Comparison of ENCODE assay signal across 39 cellular contexts in genomic region chr2:207372483-207372882, GRCh38.
"Had no signal": no experiment of that assay in that cellular context is flagged by ENCODE, and none has a peak within 500 bp of the region (broad histone marks: within the 10 kb centered on the region; RNA-seq: fewer than 3 reads in every experiment).

No MANE protein-coding gene starts in this region.

- H3K4me1 Mint-ChIP-seq: activated naive CD4-positive, alpha-beta T cell treated with anti-CD3 and anti-CD28 coated beads, Interleukin-2, amount 10 ng/mL, durations not matched to agents 7 days and 5 days; activated naive CD4-positive, alpha-beta T cell treated with anti-CD3 and anti-CD28 coated beads, Interleukin-2, amount 50 U/mL, for 24 hours; activated naive CD8-positive, alpha-beta T cell treated with anti-CD3 and anti-CD28 coated beads for 36 hours; activated naive CD8-positive, alpha-beta T cell treated with anti-CD3 and anti-CD28 coated beads, Interleukin-2, amount 10 ng/mL, durations not matched to agents 7 days and 5 days; activated naive CD8-positive, alpha-beta T cell treated with anti-CD3 and anti-CD28 coated beads, Interleukin-2, amount 50 U/mL, for 24 hours; activated T-helper 17 cell treated with anti-CD3 and anti-CD28 coated beads, Interleukin-2, amount 50 U/mL, for 72 hours; central memory CD8-positive, alpha-beta T cell had no signal

- H3K36me3 ChIP-seq: adrenal gland, ascending aorta, brain microvascular endothelial cell, breast epithelium, cardiac muscle cell had no signal

- H3K4me3 ChIP-seq: adrenal gland, ascending aorta, body of pancreas, breast epithelium, cardiac muscle cell had no signal

- H3K27me3 Mint-ChIP-seq: activated naive CD4-positive, alpha-beta T cell treated with anti-CD3 and anti-CD28 coated beads, Interleukin-2, amount 10 ng/mL, durations not matched to agents 7 days and 5 days; activated naive CD4-positive, alpha-beta T cell treated with anti-CD3 and anti-CD28 coated beads, Interleukin-2, amount 50 U/mL, for 24 hours; activated naive CD8-positive, alpha-beta T cell; activated naive CD8-positive, alpha-beta T cell treated with anti-CD3 and anti-CD28 coated beads for 36 hours; activated naive CD8-positive, alpha-beta T cell treated with anti-CD3 and anti-CD28 coated beads, Interleukin-2, amount 50 U/mL, for 24 hours; activated T-cell treated with anti-CD3 and anti-CD28 coated beads, Interleukin-2, amount 50 U/mL, for 24 hours; central memory CD8-positive, alpha-beta T cell had no signal

- ATAC-seq: activated naive CD4-positive, alpha-beta T cell treated with anti-CD3 and anti-CD28 coated beads, Interleukin-2, amount 50 U/mL, for 72 hours; activated naive CD8-positive, alpha-beta T cell treated with anti-CD3 and anti-CD28 coated beads, Interleukin-2, amount 50 U/mL, for 24 hours; activated T-cell treated with anti-CD3 and anti-CD28 coated beads, Interleukin-2, amount 50 U/mL, for 4 hours; activated T-cell treated with anti-CD3 and anti-CD28 coated beads, Interleukin-2, amount 50 U/mL, for 72 hours; activated T-helper 17 cell treated with anti-CD3 and anti-CD28 coated beads, Interleukin-2, amount 50 U/mL, for 72 hours; body of pancreas had no signal

- H3K9me3 ChIP-seq: ascending aorta, body of pancreas had no signal

- DNase-seq: activated effector memory CD4-positive, alpha-beta T cell treated with anti-CD3 and anti-CD28 coated beads, Interleukin-2, amount 50 U/mL, for 16 hours; activated effector memory CD4-positive, alpha-beta T cell treated with Interleukin-2 at 50 U/mL for 16 hours; activated gamma-delta T cell; activated gamma-delta T cell treated with Interleukin-2 at 50 U/mL for 16 hours; activated naive CD4-positive, alpha-beta T cell; activated naive CD4-positive, alpha-beta T cell treated with anti-CD3 and anti-CD28 coated beads for 36 hours; activated naive CD4-positive, alpha-beta T cell treated with anti-CD3 and anti-CD28 coated beads, Interleukin-2, amount 10 ng/mL, durations not matched to agents 7 days and 5 days; activated naive CD4-positive, alpha-beta T cell treated with anti-CD3 and anti-CD28 coated beads, Interleukin-2, amount 50 U/mL, for 16 hours; activated naive CD4-positive, alpha-beta T cell treated with Interleukin-2 at 50 U/mL for 16 hours; activated naive CD8-positive, alpha-beta T cell treated with anti-CD3 and anti-CD28 coated beads for 36 hours; activated naive CD8-positive, alpha-beta T cell treated with anti-CD3 and anti-CD28 coated beads, Interleukin-2, amount 10 ng/mL, durations not matched to agents 7 days and 5 days; activated naive CD8-positive, alpha-beta T cell treated with anti-CD3 and anti-CD28 coated beads, Interleukin-2, amount 50 U/mL, for 24 hours; activated T-cell treated with anti-CD3 and anti-CD28 coated beads, Interleukin-2, amount 50 U/mL, for 1 hour; activated T-cell treated with anti-CD3 and anti-CD28 coated beads, Interleukin-2, amount 50 U/mL, for 24 hours; activated T-cell treated with anti-CD3 and anti-CD28 coated beads, Interleukin-2, amount 50 U/mL, for 4 hours; activated T-cell treated with anti-CD3 and anti-CD28 coated beads, Interleukin-2, amount 50 U/mL, for 48 hours; activated T-cell treated with anti-CD3 and anti-CD28 coated beads, Interleukin-2, amount 50 U/mL, for 72 hours; adrenal gland; amniotic stem cell; amygdala; anterior cingulate cortex; aorta; body of pancreas; brain microvascular endothelial cell; caudate nucleus; central memory CD4-positive, alpha-beta T cell; cerebellar nuclear complex had no signal

- FAIRE-seq: bronchial epithelial cell had no signal

- H3K4me3 Mint-ChIP-seq: activated naive CD4-positive, alpha-beta T cell treated with anti-CD3 and anti-CD28 coated beads for 36 hours; activated naive CD4-positive, alpha-beta T cell treated with anti-CD3 and anti-CD28 coated beads, Interleukin-2, amount 10 ng/mL, durations not matched to agents 7 days and 5 days; activated naive CD4-positive, alpha-beta T cell treated with anti-CD3 and anti-CD28 coated beads, Interleukin-2, amount 50 U/mL, for 24 hours; activated naive CD8-positive, alpha-beta T cell; activated naive CD8-positive, alpha-beta T cell treated with anti-CD3 and anti-CD28 coated beads for 36 hours; activated naive CD8-positive, alpha-beta T cell treated with anti-CD3 and anti-CD28 coated beads, Interleukin-2, amount 10 ng/mL, durations not matched to agents 7 days and 5 days; activated naive CD8-positive, alpha-beta T cell treated with anti-CD3 and anti-CD28 coated beads, Interleukin-2, amount 50 U/mL, for 24 hours; activated T-cell treated with anti-CD3 and anti-CD28 coated beads, Interleukin-2, amount 50 U/mL, for 24 hours; activated T-cell treated with anti-CD3 and anti-CD28 coated beads, Interleukin-2, amount 50 U/mL, for 4 hours; activated T-cell treated with anti-CD3 and anti-CD28 coated beads, Interleukin-2, amount 50 U/mL, for 72 hours; activated T-helper 1 cell treated with anti-CD3 and anti-CD28 coated beads, Interleukin-12 subunit alpha, Interleukin-12 subunit beta, Interleukin-2, Interleukin-4 antibody, amounts not matched to agents 30 ng/mL and 10 ng/mL and 1 ng/mL, durations not matched to agents 14 hours and 24 hours and 36 hours; activated T-helper 17 cell treated with anti-CD3 and anti-CD28 coated beads, Interleukin-2, amount 50 U/mL, for 72 hours; brain; central memory CD8-positive, alpha-beta T cell had no signal

- H3K4me1 ChIP-seq: adrenal gland, ascending aorta, body of pancreas, breast epithelium had no signal

- H3K27ac ChIP-seq: adrenal gland, ascending aorta, body of pancreas, brain microvascular endothelial cell, breast epithelium, cardiac muscle cell had no signal

- H3K27ac Mint-ChIP-seq: activated naive CD4-positive, alpha-beta T cell treated with anti-CD3 and anti-CD28 coated beads for 36 hours; activated naive CD4-positive, alpha-beta T cell treated with anti-CD3 and anti-CD28 coated beads, Interleukin-2, amount 10 ng/mL, durations not matched to agents 7 days and 5 days; activated naive CD4-positive, alpha-beta T cell treated with anti-CD3 and anti-CD28 coated beads, Interleukin-2, amount 50 U/mL, for 24 hours; activated naive CD4-positive, alpha-beta T cell treated with anti-CD3 and anti-CD28 coated beads, Interleukin-2, amount 50 U/mL, for 72 hours; activated naive CD8-positive, alpha-beta T cell; activated naive CD8-positive, alpha-beta T cell treated with anti-CD3 and anti-CD28 coated beads for 36 hours; activated naive CD8-positive, alpha-beta T cell treated with anti-CD3 and anti-CD28 coated beads, Interleukin-2, amount 10 ng/mL, durations not matched to agents 7 days and 5 days; activated naive CD8-positive, alpha-beta T cell treated with anti-CD3 and anti-CD28 coated beads, Interleukin-2, amount 50 U/mL, for 24 hours; activated T-cell treated with anti-CD3 and anti-CD28 coated beads, Interleukin-2, amount 50 U/mL, for 24 hours; activated T-cell treated with anti-CD3 and anti-CD28 coated beads, Interleukin-2, amount 50 U/mL, for 72 hours; activated T-helper 1 cell treated with anti-CD3 and anti-CD28 coated beads, Interleukin-12 subunit alpha, Interleukin-12 subunit beta, Interleukin-2, Interleukin-4 antibody, amounts not matched to agents 30 ng/mL and 10 ng/mL and 1 ng/mL, durations not matched to agents 14 hours and 24 hours and 36 hours; activated T-helper 17 cell treated with anti-CD3 and anti-CD28 coated beads, Interleukin-2, amount 50 U/mL, for 72 hours; activated T-helper 2 cell treated with anti-CD3 and anti-CD28 coated beads, Interferon-gamma antibody, Interleukin-2, Interleukin-4, amounts not matched to agents 10 μg/mL and 5 μg/mL and 100 μg/mL, durations not matched to agents 14 hours and 24 hours and 36 hours; brain had no signal

- H3K27me3 ChIP-seq: adrenal gland, ascending aorta, body of pancreas, brain microvascular endothelial cell, breast epithelium, cardiac muscle cell had no signal

- H3K36me3 Mint-ChIP-seq: activated naive CD4-positive, alpha-beta T cell treated with anti-CD3 and anti-CD28 coated beads, Interleukin-2, amount 10 ng/mL, durations not matched to agents 7 days and 5 days; activated naive CD8-positive, alpha-beta T cell treated with anti-CD3 and anti-CD28 coated beads for 36 hours had no signal
